In genomic region chr19:45069056-45069455, GRCh38 we compare ENCODE assay signal across 11 cellular contexts. TPM values are rescaled to one million over a fixed set of nuclear protein-coding genes. Genes with fewer than 3 reads are reported as not detected.
DNase-seq lines count a peak whose midpoint lies in the region; ATAC-seq and TF ChIP-seq lines count a peak whose summit lies in the region.
"Had no signal": no experiment of that assay in that cellular context is flagged by ENCODE, and none has a peak within 500 bp of the region (broad histone marks: within the 10 kb centered on the region; RNA-seq: fewer than 3 reads in every experiment).

No MANE protein-coding gene starts in this region.

- H3K27ac ChIP-seq in tibial artery, result no peak overlapping the region
- H3K27ac ChIP-seq: parathyroid adenoma had no signal

- peaks cover 24% of the 10 kb centered on the region for H3K36me3 Mint-ChIP-seq in WTC11

- DNase-seq in A172 (ENCODE audit: low spot score), result peak; percentile 8
- peak; percentile 90 for DNase-seq in H7
- DNase-seq in WTC11 (ENCODE audit: low spot score), result peak; percentile 66
- DNase-seq in left ventricle myocardium superior, result no peak
- DNase-seq in NCI-H2171 treated with DMSO at 0.1 percent for 48 hours (lab: John Stamatoyannopoulos, UW), result no peak
- no peak for DNase-seq in tibial artery
- DNase-seq: NCI-H1694 treated with DMSO at 0.1 percent for 48 hours had no signal

- H3K9me3 ChIP-seq in tibial artery, result no peaks in the 10 kb centered on the region

- no peak overlapping the region for H3K4me3 Mint-ChIP-seq in WTC11
- H3K4me3 Mint-ChIP-seq: T-helper 1 cell treated with Interleukin-12 subunit alpha and Interleukin-12 subunit beta and Interleukin-4 antibody, amounts not matched to agents 30 μg/mL and 1 μg/mL, for 36 hours had no signal

- ATAC-seq in WTC11 (peak; percentile 83), left ventricle myocardium superior (peak; percentile 35), HG03520 (IDR thresholded peaks at IDR 0.05; ENCODE audit: unreplicated experiment) (no peak), HG03439 (IDR thresholded peaks at IDR 0.05; ENCODE audit: unreplicated experiment) (no peak)

- H3K4me3 ChIP-seq in H7 (ENCODE audit: insufficient read depth, low read depth, low read length) (no peak overlapping the region), tibial artery (no peak overlapping the region)

- H3K36me3 ChIP-seq in H7 (replicated peaks; ENCODE audit: control insufficient read depth, insufficient read depth, low read length) (peaks cover 26% of the 10 kb centered on the region), tibial artery (peaks cover 64 to 83% (median 71%) of the 10 kb centered on the region in 3 donors)

- H3K27ac Mint-ChIP-seq in WTC11, result peak overlapping the region; percentile 81
- H3K27ac Mint-ChIP-seq: T-helper 1 cell treated with Interleukin-12 subunit alpha and Interleukin-12 subunit beta and Interleukin-4 antibody, amounts not matched to agents 30 μg/mL and 1 μg/mL, for 36 hours had no signal

- CTCF ChIA-PET in WTC11 (lab: Charles Lee), result interaction anchor here (0.6 to 2.0 kb wide), 11 partner anchors 10 to 341 kb away, joined by 3 to 25 read pairs (median 4); partner anchors contain the start of gene BLOC1S3

- no peaks in the 10 kb centered on the region for H3K9me3 Mint-ChIP-seq in WTC11
- H3K9me3 Mint-ChIP-seq: T-helper 1 cell treated with Interleukin-12 subunit alpha and Interleukin-12 subunit beta and Interleukin-4 antibody, amounts not matched to agents 30 μg/mL and 1 μg/mL, for 36 hours had no signal

- H3K27me3 ChIP-seq in H7 (ENCODE audit: control insufficient read depth, insufficient read depth, low read length), result no peaks in the 10 kb centered on the region
- H3K27me3 ChIP-seq in tibial artery, result no peaks in the 10 kb centered on the region

- 0 out of 2 replicates have a peak, but pooled peaks cover 3% of the 10 kb centered on the region for H3K4me1 Mint-ChIP-seq in WTC11

- TF ChIP-seq CTCF in WTC11 (IDR thresholded peaks at IDR 0.05) (no peak), tibial artery (IDR thresholded peaks at IDR 0.05) (no peak)

- POLR2A ChIA-PET in WTC11 (lab: Charles Lee), result interaction anchor here (0.7 to 0.9 kb wide), 2 partner anchors 11 to 23 kb away, joined by 3 read pairs; no protein-coding TSS in a partner anchor

- peaks cover 0 to 29% (median 0%) of the 10 kb centered on the region in 4 donors for H3K4me1 ChIP-seq in tibial artery
- H3K4me1 ChIP-seq: parathyroid adenoma had no signal

- intact Hi-C loops in left ventricle myocardium superior (cut with micrococcal nuclease) (no loop called here), tibial artery (cut with DNase I; ENCODE audit: low total_unique reads) (no loop called here)

- H3K27me3 Mint-ChIP-seq in WTC11 (ENCODE audit: low read depth), result no peaks in the 10 kb centered on the region

TF ChIP-seq in WTC11, 78 proteins besides CTCF, POLR2A, EP300 and RAD21:
- no peak for TF ChIP-seq CDX4 (CRISPR knock-in tag; IDR thresholded peaks at IDR 0.05; ENCODE audit: borderline replicate concordance)
- TF ChIP-seq ELF4 (CRISPR knock-in tag; IDR thresholded peaks at IDR 0.05; ENCODE audit: low read depth), result no peak
- TF ChIP-seq MLX (CRISPR knock-in tag; IDR thresholded peaks at IDR 0.05), result no peak
- no peak for TF ChIP-seq ZBTB21 (CRISPR knock-in tag; IDR thresholded peaks at IDR 0.05; ENCODE audit: borderline replicate concordance)

RNA-seq across cellular contexts. Expression of gene ZNF296, which starts 7.2 kb away (rescaled TPM):
- 0.19 TPM in 1 of 2 replicates, not detected in the other for total RNA-seq in A172 (2014; rRNA removed; shearing (Covaris generic))
- 2.6 and 4.2 TPM in 2 replicates for total RNA-seq in H7 (2014; rRNA removed; shearing (Covaris generic))
- total RNA-seq in WTC11 (2021), result 13.4 to 14.8 TPM (median 13.8 TPM) in 3 replicates
- 0.20 TPM for total RNA-seq in left ventricle myocardium superior

RNA-seq across cellular contexts. Expression of gene GEMIN7, which starts 10.0 kb away (rescaled TPM):
- total RNA-seq in A172 (2014; rRNA removed; shearing (Covaris generic)), result 17.1 and 29.6 TPM in 2 replicates
- total RNA-seq in H7 (2014; rRNA removed; shearing (Covaris generic)), result 72.2 and 77.0 TPM in 2 replicates
- 55.0 to 60.3 TPM (median 55.3 TPM) in 3 replicates for total RNA-seq in WTC11 (2021)
- 14.4 TPM for total RNA-seq in left ventricle myocardium superior

RNA-seq across cellular contexts. Expression of gene PPP1R37, which starts 23.9 kb away (rescaled TPM):
- total RNA-seq in A172 (2014; rRNA removed; shearing (Covaris generic)), result 25.1 and 28.0 TPM in 2 replicates
- 30.0 and 32.9 TPM in 2 replicates for total RNA-seq in H7 (2014; rRNA removed; shearing (Covaris generic))
- 34.5 to 35.9 TPM (median 35.4 TPM) in 3 replicates for total RNA-seq in WTC11 (2021)
- total RNA-seq in left ventricle myocardium superior, result 16.0 TPM

RNA-seq across cellular contexts. Expression of gene CLASRP, which starts 30.2 kb away (rescaled TPM):
- 29.9 and 42.5 TPM in 2 replicates for total RNA-seq in A172 (2014; rRNA removed; shearing (Covaris generic))
- 31.4 and 35.2 TPM in 2 replicates for total RNA-seq in H7 (2014; rRNA removed; shearing (Covaris generic))
- 85.0 to 88.9 TPM (median 88.0 TPM) in 3 replicates for total RNA-seq in WTC11 (2021)
- 33.9 TPM for total RNA-seq in left ventricle myocardium superior

Comparison
In these comparisons a context has a peak if more than half of its experiments do, and no peak if none do; other contexts are left out.
1. DNase-seq: peak in A172 (single experiment), H7 (single experiment) and WTC11 (single experiment); none in left ventricle myocardium superior (single experiment), NCI-H2171 treated with DMSO at 0.1 percent for 48 hours (single experiment) and tibial artery (0 of 2).
2. ATAC-seq: peak in WTC11 (single experiment) and left ventricle myocardium superior (single experiment); none in HG03520 (single experiment) and HG03439 (single experiment).